Comparison of ENCODE assay signal across 1 cellular context in the genomic region with DNA sequence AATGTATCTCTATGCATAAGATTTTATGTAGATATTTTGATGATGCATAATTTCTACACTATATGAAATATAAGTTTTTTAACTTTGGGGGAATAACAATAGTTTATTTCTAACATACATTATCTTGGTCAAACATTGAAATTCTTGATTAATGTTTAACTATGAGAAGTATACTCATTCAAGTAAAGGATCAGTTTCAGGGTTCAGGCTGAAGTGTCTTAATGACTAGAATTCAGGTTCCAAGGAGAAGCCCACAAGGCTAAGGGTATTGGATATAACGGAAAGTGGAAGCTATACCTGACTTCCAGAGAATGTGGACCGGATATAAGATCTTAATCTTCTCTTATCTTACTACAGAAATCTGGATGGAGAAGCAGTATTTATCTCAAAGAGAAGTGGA.
TF ChIP-seq lines count a peak whose summit lies in the region.

A gene with protein sequence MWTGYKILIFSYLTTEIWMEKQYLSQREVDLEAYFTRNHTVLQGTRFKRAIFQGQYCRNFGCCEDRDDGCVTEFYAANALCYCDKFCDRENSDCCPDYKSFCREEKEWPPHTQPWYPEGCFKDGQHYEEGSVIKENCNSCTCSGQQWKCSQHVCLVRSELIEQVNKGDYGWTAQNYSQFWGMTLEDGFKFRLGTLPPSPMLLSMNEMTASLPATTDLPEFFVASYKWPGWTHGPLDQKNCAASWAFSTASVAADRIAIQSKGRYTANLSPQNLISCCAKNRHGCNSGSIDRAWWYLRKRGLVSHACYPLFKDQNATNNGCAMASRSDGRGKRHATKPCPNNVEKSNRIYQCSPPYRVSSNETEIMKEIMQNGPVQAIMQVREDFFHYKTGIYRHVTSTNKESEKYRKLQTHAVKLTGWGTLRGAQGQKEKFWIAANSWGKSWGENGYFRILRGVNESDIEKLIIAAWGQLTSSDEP (plus strand): TSS at position 202 of the 400 bp plus-strand sequence. CDS start 110 bp downstream, at position 312.

TF ChIP-seq in IMR-90, 13 proteins besides CTCF, POLR2A, EP300 and RAD21 (continued from another document):
- TF ChIP-seq, protein P1, sequence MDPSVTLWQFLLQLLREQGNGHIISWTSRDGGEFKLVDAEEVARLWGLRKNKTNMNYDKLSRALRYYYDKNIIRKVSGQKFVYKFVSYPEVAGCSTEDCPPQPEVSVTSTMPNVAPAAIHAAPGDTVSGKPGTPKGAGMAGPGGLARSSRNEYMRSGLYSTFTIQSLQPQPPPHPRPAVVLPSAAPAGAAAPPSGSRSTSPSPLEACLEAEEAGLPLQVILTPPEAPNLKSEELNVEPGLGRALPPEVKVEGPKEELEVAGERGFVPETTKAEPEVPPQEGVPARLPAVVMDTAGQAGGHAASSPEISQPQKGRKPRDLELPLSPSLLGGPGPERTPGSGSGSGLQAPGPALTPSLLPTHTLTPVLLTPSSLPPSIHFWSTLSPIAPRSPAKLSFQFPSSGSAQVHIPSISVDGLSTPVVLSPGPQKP (IDR thresholded peaks at IDR 0.05; ENCODE audit: borderline replicate concordance, low read depth, low read length), result no peak
- no peak for TF ChIP-seq MXI1 (IDR thresholded peaks at IDR 0.05; ENCODE audit: borderline replicate concordance, low read depth, low read length)
- TF ChIP-seq, protein P2, sequence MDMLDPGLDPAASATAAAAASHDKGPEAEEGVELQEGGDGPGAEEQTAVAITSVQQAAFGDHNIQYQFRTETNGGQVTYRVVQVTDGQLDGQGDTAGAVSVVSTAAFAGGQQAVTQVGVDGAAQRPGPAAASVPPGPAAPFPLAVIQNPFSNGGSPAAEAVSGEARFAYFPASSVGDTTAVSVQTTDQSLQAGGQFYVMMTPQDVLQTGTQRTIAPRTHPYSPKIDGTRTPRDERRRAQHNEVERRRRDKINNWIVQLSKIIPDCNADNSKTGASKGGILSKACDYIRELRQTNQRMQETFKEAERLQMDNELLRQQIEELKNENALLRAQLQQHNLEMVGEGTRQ (IDR thresholded peaks at IDR 0.05; ENCODE audit: low read depth, low read length), result no peak
- no peak for TF ChIP-seq SMC3 (IDR thresholded peaks at IDR 0.05; ENCODE audit: low read depth, low read length)
